In the genomic region with DNA sequence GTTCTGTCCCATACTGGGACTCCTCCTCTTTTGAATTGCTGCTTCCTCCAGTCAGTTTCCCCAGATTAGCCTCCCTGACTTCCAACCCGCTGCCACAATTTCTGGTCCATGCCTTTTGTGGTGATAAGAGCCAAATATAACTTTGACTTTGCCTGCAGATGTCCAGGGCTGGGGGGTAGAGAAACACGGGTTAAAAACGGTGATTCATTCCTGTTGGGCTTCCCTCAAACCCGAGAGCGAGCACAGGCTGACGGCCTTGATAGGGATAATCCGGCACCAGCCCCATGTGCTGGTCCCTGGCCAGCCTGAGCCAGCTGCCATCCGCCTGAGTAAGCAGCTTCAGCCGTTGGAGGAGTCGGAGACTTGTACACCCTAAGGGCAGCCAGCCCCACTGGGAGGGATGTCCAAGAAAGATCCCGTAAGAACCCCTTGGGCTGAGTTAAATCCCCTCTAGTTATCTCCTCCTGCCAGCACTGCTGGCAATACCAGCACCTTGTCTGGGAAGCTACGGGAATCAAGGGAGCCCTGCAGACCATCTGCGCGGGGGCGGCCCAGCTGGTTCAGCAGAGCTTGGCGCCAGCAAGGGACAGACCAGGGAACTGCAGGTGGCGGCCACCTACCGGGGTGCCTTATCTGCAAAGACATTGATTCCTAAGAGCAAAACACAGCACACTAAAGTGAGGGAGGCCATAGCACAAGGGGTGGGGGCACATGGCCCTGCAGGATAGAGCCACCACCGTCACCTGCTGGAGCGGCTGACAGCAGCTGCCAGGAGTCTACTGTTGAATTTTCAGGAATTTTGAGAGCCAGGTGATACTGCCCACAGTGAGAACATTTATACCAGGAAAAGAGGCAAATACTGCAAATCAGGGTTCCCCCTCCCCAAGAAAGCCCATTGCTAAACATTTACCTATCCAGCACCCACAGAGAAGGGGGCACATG, we compare ENCODE assay signal across 8 cellular contexts. TPM values are rescaled to one million over a fixed set of nuclear protein-coding genes. Genes with fewer than 3 reads are reported as not detected.
A peak's percentile ranks its signal among the peaks of the same experiment; 100 is the strongest.
DNase-seq lines count a peak whose midpoint lies in the region; ATAC-seq, FAIRE-seq and TF ChIP-seq lines count a peak whose summit lies in the region.

No MANE protein-coding gene starts in this region.

- H3K9me3 ChIP-seq in left ventricle myocardium inferior (replicated peaks) (no peaks in the 10 kb centered on the region), psoas muscle (no peaks in the 10 kb centered on the region)

- ATAC-seq in psoas muscle = peak; percentile 92 to 97 (median 94)
- no peak for ATAC-seq in HG03571 (IDR thresholded peaks at IDR 0.05; ENCODE audit: unreplicated experiment)

- FAIRE-seq in GM12892 (lab: Jason Lieb, UNC) = no peak

- H3K4me1 ChIP-seq in left ventricle myocardium inferior = peaks cover 61% of the 10 kb centered on the region
- H3K4me1 ChIP-seq in psoas muscle = peaks cover 22% of the 10 kb centered on the region

- peak overlapping the region; percentile 17 for H3K4me3 ChIP-seq in left ventricle myocardium inferior
- H3K4me3 ChIP-seq in psoas muscle = peak overlapping the region; percentile 23

- TF ChIP-seq POLR2A in GM12892 (IDR thresholded peaks at IDR 0.05; ENCODE audit: low read depth, low read length) = no peak

- WGBS in adipose tissue, 3 donors = 9 to 16% (median 16%) methylated on average over 20 of the region's 20 CpGs
- WGBS in psoas muscle, 3 donors = 10 to 15% (median 11%) methylated on average over 20 of the region's 20 CpGs

- H3K27me3 ChIP-seq in left ventricle myocardium inferior (ENCODE audit: low read depth) = peaks cover 7% of the 10 kb centered on the region
- H3K27me3 ChIP-seq in psoas muscle (ENCODE audit: insufficient read depth in 3 of 3, low read length in 2 of 3) = no peaks in the 10 kb centered on the region

- TF ChIP-seq CTCF in left ventricle myocardium inferior (IDR thresholded peaks at IDR 0.05; ENCODE audit: borderline replicate concordance) = peak; percentile 42
- TF ChIP-seq CTCF in psoas muscle (IDR thresholded peaks at IDR 0.05) = peak; percentile 41

- H3K27ac ChIP-seq in adipose tissue (ENCODE audit: low read depth, low read length) (peak overlapping the region; percentile 7), left ventricle myocardium inferior (replicated peaks) (peak overlapping the region; percentile 71), psoas muscle (peak overlapping the region; percentile 82)

- H3K36me3 ChIP-seq in left ventricle myocardium inferior (no peaks in the 10 kb centered on the region), psoas muscle (ENCODE audit: insufficient read depth in 1 of 2, low read depth in 1 of 2) (peaks cover 0 to 13% of the 10 kb centered on the region in 2 donors)

- intact Hi-C loops in left ventricle myocardium inferior (cut with micrococcal nuclease) = no loop called here
- intact Hi-C loops in psoas muscle (cut with DNase I) = no loop called here

- DNase-seq in activated T-cell treated with anti-CD3 and anti-CD28 coated beads for 48 hours (ENCODE audit: low read depth) (peak; percentile 8), NCI-H1694 (lab: John Stamatoyannopoulos, UW) (peak; percentile 83), left ventricle myocardium inferior (peak; percentile 76), psoas muscle (peak; percentile 83 to 91), GM12892 (ENCODE audit: insufficient read length) (no peak)
- DNase-seq in activated T-cell treated with anti-CD3 and anti-CD28 coated beads, Interleukin-2, amount 50 U/mL, for 1 hour = no peak

RNA-seq across cellular contexts. Expression of a gene that starts 18.1 kb away (rescaled TPM):
- polyA plus RNA-seq in adipose tissue (10 to 100 TPM in 2 of 3 donors, 1 to 10 TPM in 1; 7.4 to 82.9 (median 25.3) TPM), psoas muscle (10 to 100 TPM in 2 of 3 donors, 1 to 10 TPM in 1; 8.1 to 15.9 (median 10.6) TPM)
- total RNA-seq in left ventricle myocardium inferior (9.1 TPM), psoas muscle (10 to 100 TPM; 15.8 to 49.5 (median 34.0) TPM)
- polyA plus RNA-seq in GM12892 (2012; ENCODE audit: missing spikeins) = 0.02 TPM

RNA-seq across cellular contexts. Expression of a gene that starts 46.8 kb away (rescaled TPM):
- polyA plus RNA-seq in adipose tissue (10 to 100 TPM; 14.1 to 18.3 (median 17.4) TPM), psoas muscle (1 to 10 TPM; 3.7 to 4.4 (median 3.8) TPM)
- total RNA-seq in left ventricle myocardium inferior (11.4 TPM), psoas muscle (1 to 10 TPM; 3.5 to 8.0 (median 3.9) TPM)
- polyA plus RNA-seq in GM12892 (2012; ENCODE audit: missing spikeins) = 0.49 TPM

RNA-seq across cellular contexts. Expression of a gene that starts 54.5 kb away (rescaled TPM):
- polyA plus RNA-seq in adipose tissue (10 to 100 TPM; 45.6 to 60.4 (median 58.8) TPM), psoas muscle (10 to 100 TPM; 45.0 to 95.9 (median 87.3) TPM)
- total RNA-seq in left ventricle myocardium inferior (49.1 TPM), psoas muscle (10 to 100 TPM; 41.6 to 51.0 (median 43.8) TPM)
- 54.8 TPM for polyA plus RNA-seq in GM12892 (2012; ENCODE audit: missing spikeins)

Comparison
In these comparisons a context has a peak if more than half of its experiments do, and no peak if none do; other contexts are left out.
1. DNase-seq: peak in activated T-cell treated with anti-CD3 and anti-CD28 coated beads for 48 hours (single experiment), NCI-H1694 (single experiment), left ventricle myocardium inferior (single experiment) and psoas muscle (2 of 2); none in activated T-cell treated with anti-CD3 and anti-CD28 coated beads, Interleukin-2, amount 50 U/mL, for 1 hour (single experiment) and GM12892 (single experiment).
2. H3K27ac ChIP-seq: peak in every context shown above with its lines; median percentile 82 in psoas muscle; 71 in left ventricle myocardium inferior; 7 in adipose tissue.